9 cellular contexts compared by ENCODE assay signal in the genomic region with DNA sequence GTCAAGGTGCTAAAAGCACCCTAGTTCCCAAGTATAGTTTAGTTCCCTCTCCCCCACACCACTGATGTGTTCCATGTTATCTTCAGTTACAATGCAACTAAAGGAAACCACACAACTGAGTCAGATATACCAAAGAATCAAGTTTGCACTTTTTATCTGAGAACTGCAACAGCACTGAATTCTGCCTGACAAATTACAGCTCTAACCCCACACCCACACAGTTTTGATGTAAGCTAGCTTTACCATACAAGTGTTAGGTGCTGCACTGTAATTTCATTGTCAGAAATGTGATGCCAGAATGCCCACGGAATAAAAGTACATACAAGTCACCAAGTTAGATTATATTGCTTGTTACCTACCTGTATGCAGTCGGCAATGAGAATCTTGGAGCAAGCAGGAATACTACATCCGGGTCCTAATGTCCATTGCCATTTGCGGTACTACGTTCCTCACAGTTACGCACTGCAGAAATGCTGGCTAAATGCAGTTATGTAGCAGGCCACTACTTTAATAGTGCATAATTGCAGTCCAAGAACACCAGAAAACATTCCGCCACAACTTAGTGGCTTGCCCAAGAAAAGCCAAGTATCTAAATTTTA. TPM values are rescaled to one million over a fixed set of nuclear protein-coding genes. Genes with fewer than 3 reads are reported as not detected.
A peak's percentile ranks its signal among the peaks of the same experiment; 100 is the strongest.
DNase-seq lines count a peak whose midpoint lies in the region; ATAC-seq and TF ChIP-seq lines count a peak whose summit lies in the region.
"Had no signal": no experiment of that assay in that cellular context is flagged by ENCODE, and none has a peak within 500 bp of the region (broad histone marks: within the 10 kb centered on the region; RNA-seq: fewer than 3 reads in every experiment).

No MANE protein-coding gene starts in this region.

- peak overlapping the region; percentile 68 for H3K27ac Mint-ChIP-seq in activated CD4-positive, alpha-beta T cell treated with anti-CD3 and anti-CD28 coated beads for 36 hours
- H3K27ac Mint-ChIP-seq in activated CD4-positive, alpha-beta T cell treated with anti-CD3 and anti-CD28 coated beads, Interleukin-2, amount 10 ng/mL, durations not matched to agents 7 days and 5 days, result no peak overlapping the region
- peak overlapping the region; percentile 61 for H3K27ac Mint-ChIP-seq in activated T-helper 1 cell treated with anti-CD3 and anti-CD28 coated beads, Interleukin-12 subunit alpha, Interleukin-12 subunit beta, Interleukin-2, Interleukin-4 antibody, amounts not matched to agents 30 ng/mL and 10 ng/mL and 1 ng/mL, durations not matched to agents 14 hours and 24 hours and 36 hours

- 93% methylated on average over 5 of the region's 7 CpGs; no CpG with 5 or more reads in 1 of the 2 experiments for WGBS in IMR-90 (ENCODE audit: extremely low coverage in 2 of 2, insufficient read length in 1 of 2), 2 experiments
- 90 to 100% methylated on average over 6 of the region's 7 CpGs for WGBS in mesodermal cell (ENCODE audit: insufficient coverage in 2 of 2), 2 experiments

- H3K36me3 ChIP-seq in IMR-90 (ENCODE audit: control insufficient read depth, insufficient read depth, low read length), result peaks cover 71% of the 10 kb centered on the region
- peaks cover 96% of the 10 kb centered on the region for H3K36me3 ChIP-seq in mesodermal cell (ENCODE audit: control insufficient read depth, insufficient read depth, low read length)

- no peaks in the 10 kb centered on the region for H3K9me3 Mint-ChIP-seq in activated CD4-positive, alpha-beta T cell treated with anti-CD3 and anti-CD28 coated beads for 36 hours (ENCODE audit: low read depth)
- H3K9me3 Mint-ChIP-seq in activated CD4-positive, alpha-beta T cell treated with anti-CD3 and anti-CD28 coated beads, Interleukin-2, amount 10 ng/mL, durations not matched to agents 7 days and 5 days, result no peaks in the 10 kb centered on the region
- H3K9me3 Mint-ChIP-seq in activated T-helper 1 cell treated with anti-CD3 and anti-CD28 coated beads, Interleukin-12 subunit alpha, Interleukin-12 subunit beta, Interleukin-2, Interleukin-4 antibody, amounts not matched to agents 30 ng/mL and 10 ng/mL and 1 ng/mL, durations not matched to agents 14 hours and 24 hours and 36 hours, result no peaks in the 10 kb centered on the region

- peak overlapping the region; percentile 7 for H3K4me3 Mint-ChIP-seq in activated CD4-positive, alpha-beta T cell treated with anti-CD3 and anti-CD28 coated beads for 36 hours
- no peak overlapping the region for H3K4me3 Mint-ChIP-seq in activated CD4-positive, alpha-beta T cell treated with anti-CD3 and anti-CD28 coated beads, Interleukin-2, amount 10 ng/mL, durations not matched to agents 7 days and 5 days
- peak overlapping the region; percentile 6 for H3K4me3 Mint-ChIP-seq in activated T-helper 1 cell treated with anti-CD3 and anti-CD28 coated beads, Interleukin-12 subunit alpha, Interleukin-12 subunit beta, Interleukin-2, Interleukin-4 antibody, amounts not matched to agents 30 ng/mL and 10 ng/mL and 1 ng/mL, durations not matched to agents 14 hours and 24 hours and 36 hours

- H3K36me3 Mint-ChIP-seq in activated CD4-positive, alpha-beta T cell treated with anti-CD3 and anti-CD28 coated beads for 36 hours (ENCODE audit: low read depth), result peaks cover 89% of the 10 kb centered on the region
- peaks cover 90% of the 10 kb centered on the region for H3K36me3 Mint-ChIP-seq in activated CD4-positive, alpha-beta T cell treated with anti-CD3 and anti-CD28 coated beads, Interleukin-2, amount 10 ng/mL, durations not matched to agents 7 days and 5 days (ENCODE audit: low read depth)
- H3K36me3 Mint-ChIP-seq in activated T-helper 1 cell treated with anti-CD3 and anti-CD28 coated beads, Interleukin-12 subunit alpha, Interleukin-12 subunit beta, Interleukin-2, Interleukin-4 antibody, amounts not matched to agents 30 ng/mL and 10 ng/mL and 1 ng/mL, durations not matched to agents 14 hours and 24 hours and 36 hours (ENCODE audit: low read depth), result peaks cover 82% of the 10 kb centered on the region

- H3K9me3 ChIP-seq in IMR-90 (ENCODE audit: control insufficient read depth, insufficient read depth, low read length) (no peaks in the 10 kb centered on the region), mesodermal cell (ENCODE audit: control insufficient read depth, low read length) (no peaks in the 10 kb centered on the region)
- H3K9me3 ChIP-seq: left lung had no signal

- H3K4me1 Mint-ChIP-seq in activated CD4-positive, alpha-beta T cell treated with anti-CD3 and anti-CD28 coated beads for 36 hours, result peaks cover 76% of the 10 kb centered on the region
- H3K4me1 Mint-ChIP-seq in activated CD4-positive, alpha-beta T cell treated with anti-CD3 and anti-CD28 coated beads, Interleukin-2, amount 10 ng/mL, durations not matched to agents 7 days and 5 days, result peaks cover 55% of the 10 kb centered on the region
- peaks cover 68% of the 10 kb centered on the region for H3K4me1 Mint-ChIP-seq in activated T-helper 1 cell treated with anti-CD3 and anti-CD28 coated beads, Interleukin-12 subunit alpha, Interleukin-12 subunit beta, Interleukin-2, Interleukin-4 antibody, amounts not matched to agents 30 ng/mL and 10 ng/mL and 1 ng/mL, durations not matched to agents 14 hours and 24 hours and 36 hours (ENCODE audit: low read depth)

- no peak overlapping the region for H3K18ac ChIP-seq in IMR-90 (ENCODE audit: low read depth, low read length)

- H3K9me1 ChIP-seq in IMR-90 (ENCODE audit: insufficient read depth, low read length), result peaks cover 3% of the 10 kb centered on the region; the same call in 1 of the 2 replicates

- H3K9ac ChIP-seq in IMR-90 (ENCODE audit: low read depth, low read length), result no peak overlapping the region

- no peak overlapping the region for H2AK9ac ChIP-seq in IMR-90 (replicated peaks; ENCODE audit: low read depth, low read length, poor library complexity)

- no peak overlapping the region for H2BK120ac ChIP-seq in IMR-90 (ENCODE audit: low read depth, low read length)

- CTCF ChIA-PET in activated CD4-positive, alpha-beta T cell treated with anti-CD3 and anti-CD28 coated beads for 36 hours (lab: Charles Lee), result interaction anchor here (0.6 to 1.6 kb wide), 4 partner anchors 12 to 445 kb away, joined by 3 to 4 read pairs (median 3); partner anchors contain the start of gene SFPQ
- CTCF ChIA-PET in activated CD4-positive, alpha-beta T cell treated with anti-CD3 and anti-CD28 coated beads, Interleukin-2, amount 10 ng/mL, durations not matched to agents 7 days and 5 days (lab: Charles Lee), result no interaction called here
- CTCF ChIA-PET in IMR-90 (lab: Yijun Ruan, JAX), result no interaction called here

- TF ChIP-seq POLR2A in IMR-90 (IDR thresholded peaks at IDR 0.05; ENCODE audit: low read depth, low read length), result no peak

- no peak overlapping the region for H2BK5ac ChIP-seq in IMR-90 (ENCODE audit: low read depth, low read length, poor library complexity, severe bottlenecking)

- in situ Hi-C loops in IMR-90 (cut with MboI; ENCODE audit: low sequenced_read_pairs), result no loop called here

- no peak overlapping the region for H4K8ac ChIP-seq in IMR-90 (ENCODE audit: low read depth in 2 of 2, low read length in 2 of 2)

- peaks cover 79% of the 10 kb centered on the region for H4K20me1 ChIP-seq in IMR-90 (ENCODE audit: insufficient read depth, low read length)

- H3K27me3 Mint-ChIP-seq in activated CD4-positive, alpha-beta T cell treated with anti-CD3 and anti-CD28 coated beads for 36 hours, result no peaks in the 10 kb centered on the region
- H3K27me3 Mint-ChIP-seq in activated CD4-positive, alpha-beta T cell treated with anti-CD3 and anti-CD28 coated beads, Interleukin-2, amount 10 ng/mL, durations not matched to agents 7 days and 5 days, result no peaks in the 10 kb centered on the region
- no peaks in the 10 kb centered on the region for H3K27me3 Mint-ChIP-seq in activated T-helper 1 cell treated with anti-CD3 and anti-CD28 coated beads, Interleukin-12 subunit alpha, Interleukin-12 subunit beta, Interleukin-2, Interleukin-4 antibody, amounts not matched to agents 30 ng/mL and 10 ng/mL and 1 ng/mL, durations not matched to agents 14 hours and 24 hours and 36 hours (ENCODE audit: insufficient read depth)

- H3K27ac ChIP-seq in IMR-90 (ENCODE audit: insufficient read depth, low read length) (no peak overlapping the region), mesodermal cell (ENCODE audit: low read depth, low read length, severe bottlenecking) (peak overlapping the region; percentile 1)
- H3K27ac ChIP-seq: left lung had no signal

- H3K27me3 ChIP-seq in IMR-90 (ENCODE audit: control insufficient read depth, insufficient read depth, low read length), result no peaks in the 10 kb centered on the region
- H3K27me3 ChIP-seq: left lung had no signal

- peak; percentile 84 for ATAC-seq in activated CD4-positive, alpha-beta T cell treated with anti-CD3 and anti-CD28 coated beads for 36 hours
- ATAC-seq in IMR-90 (ENCODE audit: low read depth), result peak; percentile 15
- no peak for ATAC-seq in GM19328 (IDR thresholded peaks at IDR 0.05; ENCODE audit: unreplicated experiment)
- ATAC-seq: left lung had no signal

- no peak overlapping the region for H3K4me3 ChIP-seq in IMR-90 (ENCODE audit: insufficient read depth, low read depth, low read length)
- no peak overlapping the region for H3K4me3 ChIP-seq in mesodermal cell (ENCODE audit: extremely low read depth, insufficient read depth, low read length, poor library complexity, severe bottlenecking)
- H3K4me3 ChIP-seq: left lung had no signal

- no peak overlapping the region for H3K56ac ChIP-seq in IMR-90 (ENCODE audit: extremely low read depth, insufficient read depth, low read length)

- peak overlapping the region; percentile 42; the same call in 1 of the 2 replicates for H3K23ac ChIP-seq in IMR-90 (ENCODE audit: low read depth, low read length)

- H3K79me1 ChIP-seq in IMR-90 (ENCODE audit: low read depth in 1 of 2, low read length in 2 of 2), result peaks cover 40 to 46% of the 10 kb centered on the region in 2 experiments

- intact Hi-C loops in activated CD4-positive, alpha-beta T cell treated with anti-CD3 and anti-CD28 coated beads for 36 hours (cut with DNase I, micrococcal nuclease), result loop anchor here (1.0 to 10.0 kb wide), 2 partner anchors 8 to 196 kb away; partner anchors contain the start of gene TMEM35B (in 1 of the 2)
- intact Hi-C loops in IMR-90 (cut with micrococcal nuclease), result loop anchor here (10.0 kb wide), 2 partner anchors 176 to 326 kb away; partner anchors contain the start of gene SMIM12
- intact Hi-C loops in activated T-helper 1 cell treated with anti-CD3 and anti-CD28 coated beads, Interleukin-12 subunit alpha, Interleukin-12 subunit beta, Interleukin-2, Interleukin-4 antibody, amounts not matched to agents 30 ng/mL and 10 ng/mL and 1 ng/mL, durations not matched to agents 14 hours and 24 hours and 36 hours (cut with micrococcal nuclease), result loop anchor here (1.0 to 5.0 kb wide), 3 partner anchors 8 to 194 kb away; partner anchors contain the start of genes SFPQ and TMEM35B

- no peak for TF ChIP-seq RAD21 in IMR-90 (IDR thresholded peaks at IDR 0.05; ENCODE audit: low read length)

- no peak overlapping the region for H3K4me2 ChIP-seq in IMR-90 (ENCODE audit: low read depth, low read length)

- H3K14ac ChIP-seq in IMR-90 (replicated peaks; ENCODE audit: low read depth, low read length), result no peak overlapping the region

- dilution Hi-C loops in IMR-90 (cut with HindIII; ENCODE audit: low sequenced_read_pairs, unreplicated experiment), result no loop called here

- no peak overlapping the region for H4K5ac ChIP-seq in IMR-90 (ENCODE audit: low read depth, low read length)

- H2AK5ac ChIP-seq in IMR-90 (ENCODE audit: low read depth, low read length), result no peak overlapping the region

- H3K4me1 ChIP-seq in IMR-90 (ENCODE audit: control insufficient read depth, insufficient read depth, low read length) (no peaks in the 10 kb centered on the region), mesodermal cell (ENCODE audit: control insufficient read depth, insufficient read depth, low read length, poor library complexity, severe bottlenecking) (no peaks in the 10 kb centered on the region)

- TF ChIP-seq CTCF in IMR-90 (conservative IDR thresholded peaks at IDR 0.05; ENCODE audit: low read depth, low read length) (no peak), GM20000 (IDR thresholded peaks at IDR 0.05; ENCODE audit: extremely low read depth, missing control alignments) (no peak)

- BruUV-seq in IMR-90 (replicated peaks; lab: Mats Ljungman, UMichigan), result no TSS peak

- H3K4ac ChIP-seq in IMR-90 (ENCODE audit: low read depth, low read length), result no peak overlapping the region

- peak; percentile 36 for DNase-seq in activated CD4-positive, alpha-beta T cell treated with anti-CD3 and anti-CD28 coated beads for 36 hours
- no peak for DNase-seq in activated CD4-positive, alpha-beta T cell treated with anti-CD3 and anti-CD28 coated beads, Interleukin-2, amount 10 ng/mL, durations not matched to agents 7 days and 5 days
- DNase-seq in IMR-90, result peak; percentile 44
- DNase-seq in activated T-helper 1 cell treated with anti-CD3 and anti-CD28 coated beads, Interleukin-12 subunit alpha, Interleukin-12 subunit beta, Interleukin-2, Interleukin-4 antibody, amounts not matched to agents 30 ng/mL and 10 ng/mL and 1 ng/mL, durations not matched to agents 14 hours and 24 hours and 36 hours (ENCODE audit: low spot score), result no peak
- DNase-seq in epidermal melanocyte (ENCODE audit: insufficient read length, low spot score), result no peak
- no peak for DNase-seq in GM20000 (ENCODE audit: low spot score)
- DNase-seq: left lung had no signal

- H4K91ac ChIP-seq in IMR-90 (ENCODE audit: insufficient read depth, low read depth, low read length), result no peak overlapping the region

- no peak overlapping the region for H2BK20ac ChIP-seq in IMR-90 (ENCODE audit: low read depth, low read length)

- POLR2A ChIA-PET in activated CD4-positive, alpha-beta T cell treated with anti-CD3 and anti-CD28 coated beads for 36 hours (lab: Charles Lee), result interaction anchor here (0.6 to 1.8 kb wide), 8 partner anchors 9 to 187 kb away, joined by 3 to 23 read pairs (median 5); partner anchors contain the start of genes SFPQ and ZMYM1
- POLR2A ChIA-PET in activated CD4-positive, alpha-beta T cell treated with anti-CD3 and anti-CD28 coated beads, Interleukin-2, amount 10 ng/mL, durations not matched to agents 7 days and 5 days (lab: Charles Lee), result no interaction called here
- POLR2A ChIA-PET in IMR-90 (lab: Charles Lee; ENCODE audit: unreplicated experiment), result no interaction called here

- no peak overlapping the region for H2BK15ac ChIP-seq in IMR-90 (ENCODE audit: low read depth, low read length)

- H2AFZ ChIP-seq in IMR-90 (replicated peaks; ENCODE audit: low read length, poor library complexity), result no peak overlapping the region

RNA-seq across cellular contexts. Expression of gene SFPQ, which starts 12.1 kb away (rescaled TPM):
- total RNA-seq in activated CD4-positive, alpha-beta T cell treated with anti-CD3 and anti-CD28 coated beads for 36 hours, result 100 to 1,000 TPM; 350 to 389 TPM
- 100 to 1,000 TPM; 375 to 397 TPM for total RNA-seq in activated CD4-positive, alpha-beta T cell treated with anti-CD3 and anti-CD28 coated beads, Interleukin-2, amount 10 ng/mL, durations not matched to agents 7 days and 5 days
- total RNA-seq in IMR-90 (2012; rRNA removed), result 53.9 and 121 TPM in 2 replicates
- polyA plus RNA-seq in IMR-90 (2012; rRNA removed), result 91.4 and 121 TPM in 2 replicates
- 25.7 and 28.4 TPM in 2 replicates for polyA plus RNA-seq in IMR-90 (2012; cell fraction: cytosol; rRNA removed)
- polyA plus RNA-seq in IMR-90 (2012; cell fraction: nucleus; rRNA removed; ENCODE audit: low replicate concordance), result 122 and 444 TPM in 2 replicates
- 398 and 404 TPM in 2 replicates for total RNA-seq in activated T-helper 1 cell treated with anti-CD3 and anti-CD28 coated beads, Interleukin-12 subunit alpha, Interleukin-12 subunit beta, Interleukin-2, Interleukin-4 antibody, amounts not matched to agents 30 ng/mL and 10 ng/mL and 1 ng/mL, durations not matched to agents 14 hours and 24 hours and 36 hours
- 108 TPM for polyA plus RNA-seq in mesodermal cell (2013, experiment 1 of 2)
- polyA plus RNA-seq in mesodermal cell (2013, experiment 2 of 2), result 158 TPM

Comparison
In these comparisons a context has a peak if more than half of its experiments do, and no peak if none do; other contexts are left out.
1. DNase-seq: peak in activated CD4-positive, alpha-beta T cell treated with anti-CD3 and anti-CD28 coated beads for 36 hours (single experiment) and IMR-90 (single experiment); none in activated CD4-positive, alpha-beta T cell treated with anti-CD3 and anti-CD28 coated beads, Interleukin-2, amount 10 ng/mL, durations not matched to agents 7 days and 5 days (single experiment), activated T-helper 1 cell treated with anti-CD3 and anti-CD28 coated beads, Interleukin-12 subunit alpha, Interleukin-12 subunit beta, Interleukin-2, Interleukin-4 antibody, amounts not matched to agents 30 ng/mL and 10 ng/mL and 1 ng/mL, durations not matched to agents 14 hours and 24 hours and 36 hours (single experiment), epidermal melanocyte (single experiment) and GM20000 (single experiment).